ENCODE assay signal across 1 cellular context in the genomic region with DNA sequence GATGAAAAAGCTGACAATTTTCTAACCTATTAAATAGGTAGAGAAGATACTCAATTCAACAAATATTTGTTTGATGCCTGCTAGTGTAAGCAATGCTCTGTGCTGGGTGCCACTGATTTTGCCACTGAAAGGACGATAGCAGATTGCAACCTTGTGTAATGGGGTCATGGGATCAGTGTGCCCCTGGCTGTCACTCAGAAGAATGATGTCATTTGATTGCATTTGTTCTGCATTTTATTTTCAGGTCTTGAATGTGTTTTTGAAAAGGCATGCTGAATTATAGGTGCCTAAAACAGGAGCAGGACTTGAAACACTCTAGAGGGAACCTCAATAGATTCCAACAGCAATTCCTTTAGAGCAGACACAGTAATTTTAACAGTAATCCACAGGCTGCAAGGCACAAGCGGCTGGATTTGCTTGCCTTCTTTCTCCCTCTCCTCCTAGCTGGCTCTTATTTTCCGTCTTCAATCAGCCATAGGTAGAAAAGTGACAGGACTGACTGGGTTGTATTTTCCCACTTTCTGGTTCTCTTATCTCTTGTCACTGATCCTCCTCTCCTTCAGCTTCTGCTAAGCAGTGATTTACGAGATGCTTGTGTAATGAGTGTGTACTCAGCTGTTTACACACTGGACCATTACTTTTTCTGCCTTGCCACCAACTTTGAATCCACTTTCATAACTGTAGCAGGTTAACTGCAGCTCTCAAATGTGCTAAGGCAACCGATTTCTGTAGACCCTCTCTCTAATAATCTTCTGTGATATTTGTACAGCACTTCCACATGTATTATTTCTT.
TF ChIP-seq lines count a peak whose summit lies in the region.

No MANE protein-coding gene starts in this region.

TF ChIP-seq in GM12878, 131 proteins besides CTCF, POLR2A, EP300 and RAD21 (continued from another document):
- TF ChIP-seq, protein P1, sequence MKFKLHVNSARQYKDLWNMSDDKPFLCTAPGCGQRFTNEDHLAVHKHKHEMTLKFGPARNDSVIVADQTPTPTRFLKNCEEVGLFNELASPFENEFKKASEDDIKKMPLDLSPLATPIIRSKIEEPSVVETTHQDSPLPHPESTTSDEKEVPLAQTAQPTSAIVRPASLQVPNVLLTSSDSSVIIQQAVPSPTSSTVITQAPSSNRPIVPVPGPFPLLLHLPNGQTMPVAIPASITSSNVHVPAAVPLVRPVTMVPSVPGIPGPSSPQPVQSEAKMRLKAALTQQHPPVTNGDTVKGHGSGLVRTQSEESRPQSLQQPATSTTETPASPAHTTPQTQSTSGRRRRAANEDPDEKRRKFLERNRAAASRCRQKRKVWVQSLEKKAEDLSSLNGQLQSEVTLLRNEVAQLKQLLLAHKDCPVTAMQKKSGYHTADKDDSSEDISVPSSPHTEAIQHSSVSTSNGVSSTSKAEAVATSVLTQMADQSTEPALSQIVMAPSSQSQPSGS (IDR thresholded peaks at IDR 0.05; ENCODE audit: low read length) = peak; percentile 62; the same call in 1 of the 2 replicates
- peak; percentile 47; the same call in 1 of the 2 replicates for TF ChIP-seq NR2F1 (conservative IDR thresholded peaks at IDR 0.05)
- TF ChIP-seq, protein P2, sequence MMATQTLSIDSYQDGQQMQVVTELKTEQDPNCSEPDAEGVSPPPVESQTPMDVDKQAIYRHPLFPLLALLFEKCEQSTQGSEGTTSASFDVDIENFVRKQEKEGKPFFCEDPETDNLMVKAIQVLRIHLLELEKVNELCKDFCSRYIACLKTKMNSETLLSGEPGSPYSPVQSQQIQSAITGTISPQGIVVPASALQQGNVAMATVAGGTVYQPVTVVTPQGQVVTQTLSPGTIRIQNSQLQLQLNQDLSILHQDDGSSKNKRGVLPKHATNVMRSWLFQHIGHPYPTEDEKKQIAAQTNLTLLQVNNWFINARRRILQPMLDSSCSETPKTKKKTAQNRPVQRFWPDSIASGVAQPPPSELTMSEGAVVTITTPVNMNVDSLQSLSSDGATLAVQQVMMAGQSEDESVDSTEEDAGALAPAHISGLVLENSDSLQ (IDR thresholded peaks at IDR 0.05) = peak; percentile 95
- TF ChIP-seq, protein P3, sequence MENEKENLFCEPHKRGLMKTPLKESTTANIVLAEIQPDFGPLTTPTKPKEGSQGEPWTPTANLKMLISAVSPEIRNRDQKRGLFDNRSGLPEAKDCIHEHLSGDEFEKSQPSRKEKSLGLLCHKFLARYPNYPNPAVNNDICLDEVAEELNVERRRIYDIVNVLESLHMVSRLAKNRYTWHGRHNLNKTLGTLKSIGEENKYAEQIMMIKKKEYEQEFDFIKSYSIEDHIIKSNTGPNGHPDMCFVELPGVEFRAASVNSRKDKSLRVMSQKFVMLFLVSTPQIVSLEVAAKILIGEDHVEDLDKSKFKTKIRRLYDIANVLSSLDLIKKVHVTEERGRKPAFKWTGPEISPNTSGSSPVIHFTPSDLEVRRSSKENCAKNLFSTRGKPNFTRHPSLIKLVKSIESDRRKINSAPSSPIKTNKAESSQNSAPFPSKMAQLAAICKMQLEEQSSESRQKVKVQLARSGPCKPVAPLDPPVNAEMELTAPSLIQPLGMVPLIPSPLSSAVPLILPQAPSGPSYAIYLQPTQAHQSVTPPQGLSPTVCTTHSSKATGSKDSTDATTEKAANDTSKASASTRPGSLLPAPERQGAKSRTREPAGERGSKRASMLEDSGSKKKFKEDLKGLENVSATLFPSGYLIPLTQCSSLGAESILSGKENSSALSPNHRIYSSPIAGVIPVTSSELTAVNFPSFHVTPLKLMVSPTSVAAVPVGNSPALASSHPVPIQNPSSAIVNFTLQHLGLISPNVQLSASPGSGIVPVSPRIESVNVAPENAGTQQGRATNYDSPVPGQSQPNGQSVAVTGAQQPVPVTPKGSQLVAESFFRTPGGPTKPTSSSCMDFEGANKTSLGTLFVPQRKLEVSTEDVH (IDR thresholded peaks at IDR 0.05; ENCODE audit: low read depth, partially characterized antibody) = no peak
- TF ChIP-seq, protein P4, sequence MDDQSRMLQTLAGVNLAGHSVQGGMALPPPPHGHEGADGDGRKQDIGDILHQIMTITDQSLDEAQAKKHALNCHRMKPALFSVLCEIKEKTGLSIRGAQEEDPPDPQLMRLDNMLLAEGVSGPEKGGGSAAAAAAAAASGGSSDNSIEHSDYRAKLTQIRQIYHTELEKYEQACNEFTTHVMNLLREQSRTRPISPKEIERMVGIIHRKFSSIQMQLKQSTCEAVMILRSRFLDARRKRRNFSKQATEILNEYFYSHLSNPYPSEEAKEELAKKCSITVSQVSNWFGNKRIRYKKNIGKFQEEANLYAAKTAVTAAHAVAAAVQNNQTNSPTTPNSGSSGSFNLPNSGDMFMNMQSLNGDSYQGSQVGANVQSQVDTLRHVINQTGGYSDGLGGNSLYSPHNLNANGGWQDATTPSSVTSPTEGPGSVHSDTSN (IDR thresholded peaks at IDR 0.05; ENCODE audit: insufficient replicate concordance, low read depth, low read length) = peak; percentile 83
- 0 out of 2 replicates have a peak, but pooled peaks have one; percentile 35 for TF ChIP-seq PML (IDR thresholded peaks at IDR 0.05; ENCODE audit: low read length)
- TF ChIP-seq ATF7 (IDR thresholded peaks at IDR 0.05; ENCODE audit: low read depth) = peak; percentile 94
